In genomic region chr16:82881517-82881916, GRCh38 we compare ENCODE assay signal across 22 cellular contexts.
"Had no signal": no experiment of that assay in that cellular context is flagged by ENCODE, and none has a peak within 500 bp of the region (broad histone marks: within the 10 kb centered on the region; RNA-seq: fewer than 3 reads in every experiment).

No MANE protein-coding gene starts in this region.

- H3K9me3 ChIP-seq: suprapubic skin, tibial nerve had no signal

- H3K4me1 ChIP-seq: suprapubic skin, tibial nerve had no signal

- DNase-seq: activated CD4-positive, alpha-beta memory T cell treated with anti-CD3 and anti-CD28 coated beads, Interleukin-2, amount 10 ng/mL, durations not matched to agents 7 days and 5 days; activated CD4-positive, alpha-beta T cell treated with anti-CD3 and anti-CD28 coated beads for 1 hour; activated CD4-positive, alpha-beta T cell treated with anti-CD3 and anti-CD28 coated beads, Interleukin-2, amount 10 ng/mL, durations not matched to agents 7 days and 5 days; activated T-cell treated with anti-CD3 and anti-CD28 coated beads, Interleukin-2, amount 50 U/mL, for 4 hours; effector CD4-positive, alpha-beta T cell; islet precursor cell; mammary epithelial cell; naive B cell; nephron progenitor cell; posterior cingulate gyrus; stimulated activated CD4-positive, alpha-beta T cell treated with anti-CD3 and anti-CD28 coated beads, Interleukin-15, amount 100 ng/mL, for 24 hours; stimulated activated CD4-positive, alpha-beta T cell treated with anti-CD3 and anti-CD28 coated beads, Interleukin-2, amount 100 ng/mL, for 24 hours; stimulated activated naive B cell treated with anti-CD40 and anti-IgM and Interleukin-4, amounts not matched to agents 10 μg/mL and 1 μg/mL and 100 μg/mL, for 72 hours; T-helper 17 cell; T1000 had no signal

- H3K27me3 ChIP-seq: suprapubic skin, tibial nerve had no signal

- ATAC-seq: activated T-cell treated with anti-CD3 and anti-CD28 coated beads, Interleukin-2, amount 50 U/mL, for 4 hours; activated T-helper 17 cell treated with anti-CD3 and anti-CD28 coated beads, Interleukin-2, amount 50 U/mL, for 72 hours; stimulated activated naive B cell treated with anti-CD40 and anti-IgM and Interleukin-4, amounts not matched to agents 10 μg/mL and 1 μg/mL and 100 μg/mL, for 72 hours; T-helper 17 cell had no signal

- H3K4me3 ChIP-seq: suprapubic skin, tibial nerve had no signal

- H3K4me3 Mint-ChIP-seq: activated CD4-positive, alpha-beta memory T cell treated with anti-CD3 and anti-CD28 coated beads, Interleukin-2, amount 10 ng/mL, durations not matched to agents 7 days and 5 days; activated CD4-positive, alpha-beta T cell treated with anti-CD3 and anti-CD28 coated beads, Interleukin-2, amount 10 ng/mL, durations not matched to agents 7 days and 5 days; activated naive CD4-positive, alpha-beta T cell treated with anti-CD3 and anti-CD28 coated beads, Interleukin-2, amount 50 U/mL, for 24 hours; activated T-cell treated with anti-CD3 and anti-CD28 coated beads, Interleukin-2, amount 50 U/mL, for 4 hours; activated T-helper 17 cell treated with anti-CD3 and anti-CD28 coated beads, Interleukin-2, amount 50 U/mL, for 72 hours; central memory CD8-positive, alpha-beta T cell; mesothelial cell of epicardium; nephron progenitor cell; stimulated activated naive B cell treated with anti-CD40 and anti-IgM and Interleukin-4, amounts not matched to agents 10 μg/mL and 1 μg/mL and 100 μg/mL, for 72 hours; T-helper 17 cell had no signal

- H3K36me3 Mint-ChIP-seq: activated naive CD4-positive, alpha-beta T cell treated with anti-CD3 and anti-CD28 coated beads, Interleukin-2, amount 50 U/mL, for 24 hours; mesothelial cell of epicardium; naive B cell; stimulated activated naive B cell treated with anti-CD40 and anti-IgM and Interleukin-4, amounts not matched to agents 10 μg/mL and 1 μg/mL and 100 μg/mL, for 72 hours had no signal

- H3K36me3 ChIP-seq: suprapubic skin, tibial nerve had no signal

- H3K27ac ChIP-seq: epithelial cell of prostate, suprapubic skin, tibial nerve had no signal

- H3K4me1 Mint-ChIP-seq: activated CD4-positive, alpha-beta memory T cell treated with anti-CD3 and anti-CD28 coated beads, Interleukin-2, amount 10 ng/mL, durations not matched to agents 7 days and 5 days; activated CD4-positive, alpha-beta T cell treated with anti-CD3 and anti-CD28 coated beads, Interleukin-2, amount 10 ng/mL, durations not matched to agents 7 days and 5 days; activated naive CD4-positive, alpha-beta T cell treated with anti-CD3 and anti-CD28 coated beads, Interleukin-2, amount 50 U/mL, for 24 hours; activated T-helper 17 cell treated with anti-CD3 and anti-CD28 coated beads, Interleukin-2, amount 50 U/mL, for 72 hours; central memory CD8-positive, alpha-beta T cell; mesothelial cell of epicardium; T-helper 17 cell had no signal

- H3K27me3 Mint-ChIP-seq: activated CD4-positive, alpha-beta T cell treated with anti-CD3 and anti-CD28 coated beads, Interleukin-2, amount 10 ng/mL, durations not matched to agents 7 days and 5 days; activated naive CD4-positive, alpha-beta T cell treated with anti-CD3 and anti-CD28 coated beads, Interleukin-2, amount 50 U/mL, for 24 hours had no signal

- H3K9me3 Mint-ChIP-seq: activated CD4-positive, alpha-beta memory T cell treated with anti-CD3 and anti-CD28 coated beads, Interleukin-2, amount 10 ng/mL, durations not matched to agents 7 days and 5 days; activated CD4-positive, alpha-beta T cell treated with anti-CD3 and anti-CD28 coated beads, Interleukin-2, amount 10 ng/mL, durations not matched to agents 7 days and 5 days; activated naive CD4-positive, alpha-beta T cell treated with anti-CD3 and anti-CD28 coated beads, Interleukin-2, amount 50 U/mL, for 24 hours; activated T-cell treated with anti-CD3 and anti-CD28 coated beads, Interleukin-2, amount 50 U/mL, for 4 hours; activated T-helper 17 cell treated with anti-CD3 and anti-CD28 coated beads, Interleukin-2, amount 50 U/mL, for 72 hours; central memory CD8-positive, alpha-beta T cell; mesothelial cell of epicardium; naive B cell; nephron progenitor cell had no signal

- H3K27ac Mint-ChIP-seq: activated CD4-positive, alpha-beta memory T cell treated with anti-CD3 and anti-CD28 coated beads, Interleukin-2, amount 10 ng/mL, durations not matched to agents 7 days and 5 days; activated CD4-positive, alpha-beta T cell treated with anti-CD3 and anti-CD28 coated beads, Interleukin-2, amount 10 ng/mL, durations not matched to agents 7 days and 5 days; activated naive CD4-positive, alpha-beta T cell treated with anti-CD3 and anti-CD28 coated beads, Interleukin-2, amount 50 U/mL, for 24 hours; activated T-helper 17 cell treated with anti-CD3 and anti-CD28 coated beads, Interleukin-2, amount 50 U/mL, for 72 hours; mesothelial cell of epicardium; nephron progenitor cell; stimulated activated naive B cell treated with anti-CD40 and anti-IgM and Interleukin-4, amounts not matched to agents 10 μg/mL and 1 μg/mL and 100 μg/mL, for 72 hours; T-helper 17 cell had no signal
